In the genomic region with DNA sequence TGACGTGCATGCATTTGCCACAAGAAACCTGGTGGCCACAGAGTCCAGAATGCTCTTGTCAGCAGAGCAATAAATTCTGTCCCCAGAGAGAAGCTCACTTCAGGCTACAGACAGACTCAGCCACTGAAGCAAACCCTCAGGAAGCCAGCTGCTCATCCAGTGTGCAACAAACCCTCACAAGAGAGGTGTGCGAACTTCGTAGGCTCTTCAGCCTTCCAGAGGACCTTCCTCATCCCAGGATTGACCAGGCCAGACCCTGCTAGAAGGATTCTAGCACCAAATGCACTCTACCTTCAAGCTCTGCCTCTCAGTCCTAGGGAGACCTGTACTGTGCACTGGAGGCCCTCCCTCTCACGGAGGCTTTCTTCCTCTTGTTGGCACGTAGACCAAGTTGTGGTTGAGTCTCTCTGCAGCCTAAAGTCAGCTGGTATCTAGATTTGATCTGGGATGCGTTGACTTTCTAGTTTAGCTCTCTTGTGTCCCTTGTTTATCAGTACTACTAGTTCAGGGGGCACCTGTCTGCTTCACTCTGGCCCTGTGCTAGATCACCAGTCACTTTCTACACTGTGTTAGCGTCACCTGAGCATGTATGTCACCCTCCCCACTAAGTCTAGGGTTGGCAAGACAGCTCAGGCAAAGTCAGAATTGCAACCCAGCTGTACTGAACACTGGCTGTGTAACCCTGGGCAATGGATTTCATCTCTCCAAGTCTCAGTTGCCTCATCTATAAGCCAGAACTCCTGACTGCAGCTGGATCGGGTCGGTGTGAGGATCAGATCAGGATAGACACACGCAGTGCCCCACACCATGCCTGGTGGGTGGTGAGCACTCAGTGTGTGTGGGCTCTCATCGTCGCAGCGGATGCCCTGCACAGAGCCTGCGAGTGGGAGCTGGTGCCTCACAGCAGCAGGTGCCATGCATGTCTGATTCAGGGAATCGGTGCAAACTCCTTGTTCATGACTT, we compare ENCODE assay signal across 1 cellular context.
TF ChIP-seq lines count a peak whose summit lies in the region.

No MANE protein-coding gene starts in this region.

TF ChIP-seq in GM12878, 131 proteins besides CTCF, POLR2A, EP300 and RAD21:
- peak; percentile 63 for TF ChIP-seq MEF2B (IDR thresholded peaks at IDR 0.05; ENCODE audit: partially characterized antibody, poor library complexity, severe bottlenecking)
- TF ChIP-seq IKZF1 (conservative IDR thresholded peaks at IDR 0.05): peak; percentile 35; the same call in 1 of the 2 replicates
- TF ChIP-seq CHD1 (IDR thresholded peaks at IDR 0.05; ENCODE audit: low read depth, low read length): no peak
- 0 out of 4 replicates have a peak, but pooled peaks of 1 of the 2 experiments have one; percentile 11 for TF ChIP-seq IKZF2 (IDR thresholded peaks at IDR 0.05)
- TF ChIP-seq, protein P1, sequence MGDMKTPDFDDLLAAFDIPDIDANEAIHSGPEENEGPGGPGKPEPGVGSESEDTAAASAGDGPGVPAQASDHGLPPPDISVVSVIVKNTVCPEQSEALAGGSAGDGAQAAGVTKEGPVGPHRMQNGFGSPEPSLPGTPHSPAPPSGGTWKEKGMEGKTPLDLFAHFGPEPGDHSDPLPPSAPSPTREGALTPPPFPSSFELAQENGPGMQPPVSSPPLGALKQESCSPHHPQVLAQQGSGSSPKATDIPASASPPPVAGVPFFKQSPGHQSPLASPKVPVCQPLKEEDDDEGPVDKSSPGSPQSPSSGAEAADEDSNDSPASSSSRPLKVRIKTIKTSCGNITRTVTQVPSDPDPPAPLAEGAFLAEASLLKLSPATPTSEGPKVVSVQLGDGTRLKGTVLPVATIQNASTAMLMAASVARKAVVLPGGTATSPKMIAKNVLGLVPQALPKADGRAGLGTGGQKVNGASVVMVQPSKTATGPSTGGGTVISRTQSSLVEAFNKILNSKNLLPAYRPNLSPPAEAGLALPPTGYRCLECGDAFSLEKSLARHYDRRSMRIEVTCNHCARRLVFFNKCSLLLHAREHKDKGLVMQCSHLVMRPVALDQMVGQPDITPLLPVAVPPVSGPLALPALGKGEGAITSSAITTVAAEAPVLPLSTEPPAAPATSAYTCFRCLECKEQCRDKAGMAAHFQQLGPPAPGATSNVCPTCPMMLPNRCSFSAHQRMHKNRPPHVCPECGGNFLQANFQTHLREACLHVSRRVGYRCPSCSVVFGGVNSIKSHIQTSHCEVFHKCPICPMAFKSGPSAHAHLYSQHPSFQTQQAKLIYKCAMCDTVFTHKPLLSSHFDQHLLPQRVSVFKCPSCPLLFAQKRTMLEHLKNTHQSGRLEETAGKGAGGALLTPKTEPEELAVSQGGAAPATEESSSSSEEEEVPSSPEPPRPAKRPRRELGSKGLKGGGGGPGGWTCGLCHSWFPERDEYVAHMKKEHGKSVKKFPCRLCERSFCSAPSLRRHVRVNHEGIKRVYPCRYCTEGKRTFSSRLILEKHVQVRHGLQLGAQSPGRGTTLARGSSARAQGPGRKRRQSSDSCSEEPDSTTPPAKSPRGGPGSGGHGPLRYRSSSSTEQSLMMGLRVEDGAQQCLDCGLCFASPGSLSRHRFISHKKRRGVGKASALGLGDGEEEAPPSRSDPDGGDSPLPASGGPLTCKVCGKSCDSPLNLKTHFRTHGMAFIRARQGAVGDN (IDR thresholded peaks at IDR 0.05): peak; percentile 23; the same call in 1 of the 2 replicates
